Comparison of ENCODE assay signal across 1 cellular context in the genomic region with DNA sequence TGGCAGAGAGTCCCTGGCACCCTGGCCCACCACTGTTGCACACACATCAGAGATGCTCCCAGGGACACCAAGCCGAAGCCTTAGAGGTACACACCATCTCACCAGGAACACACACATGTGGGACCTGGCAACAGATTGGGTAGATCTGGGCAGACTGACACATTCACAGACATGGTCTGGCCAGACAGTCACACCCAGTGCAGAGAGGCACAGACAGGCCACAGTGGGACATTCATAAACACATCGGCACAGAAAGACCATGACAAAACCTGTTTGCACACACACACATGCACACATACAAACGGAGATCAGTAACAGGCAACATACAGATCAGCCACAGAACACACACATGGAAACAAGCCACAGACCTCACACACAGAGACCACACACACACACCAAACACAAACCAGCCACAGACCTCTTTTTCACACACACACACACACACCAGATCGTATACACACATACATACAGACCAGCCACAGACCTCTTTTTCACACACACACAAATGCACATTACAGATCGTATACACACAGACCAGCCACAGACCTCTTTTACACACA.
TF ChIP-seq lines count a peak whose summit lies in the region.

No MANE protein-coding gene starts in this region.

TF ChIP-seq in HEK293, 187 proteins besides CTCF, POLR2A, EP300 and RAD21 (continued from another document):
- TF ChIP-seq ZBTB20 (tag by site-specific recombination; IDR thresholded peaks at IDR 0.05), result peak; percentile 17; the same call in 1 of the 2 replicates
- 0 out of 2 replicates have a peak, but pooled peaks have one; percentile 33 for TF ChIP-seq KLF16 (tag by site-specific recombination; IDR thresholded peaks at IDR 0.05)
- no peak for TF ChIP-seq ZBTB17 (tag by site-specific recombination; IDR thresholded peaks at IDR 0.05)
- TF ChIP-seq ZNF148 (tag by site-specific recombination; IDR thresholded peaks at IDR 0.05; ENCODE audit: borderline replicate concordance), result 0 out of 2 replicates have a peak, but pooled peaks have one; percentile 68
- TF ChIP-seq ZNF138 (tag by site-specific recombination; IDR thresholded peaks at IDR 0.05; ENCODE audit: borderline replicate concordance), result no peak
- TF ChIP-seq ZNF354C (tag by site-specific recombination; IDR thresholded peaks at IDR 0.05; ENCODE audit: borderline replicate concordance, low read depth), result no peak
- TF ChIP-seq ZNF530 (tag by site-specific recombination; IDR thresholded peaks at IDR 0.05; ENCODE audit: low read depth), result no peak
- TF ChIP-seq ZNF707 (tag by site-specific recombination; IDR thresholded peaks at IDR 0.05), result no peak
- no peak for TF ChIP-seq TCF7L2 (IDR thresholded peaks at IDR 0.05; ENCODE audit: borderline replicate concordance, low read depth, low read length)
- peak; percentile 59 for TF ChIP-seq SCRT2 (tag by site-specific recombination; IDR thresholded peaks at IDR 0.05)
- TF ChIP-seq ZNF510 (tag by site-specific recombination; IDR thresholded peaks at IDR 0.05; ENCODE audit: insufficient replicate concordance), result no peak
- TF ChIP-seq ZNF2 (tag by site-specific recombination; IDR thresholded peaks at IDR 0.05), result 0 out of 2 replicates have a peak, but pooled peaks have one; percentile 39
- TF ChIP-seq ZNF426 (tag by site-specific recombination; IDR thresholded peaks at IDR 0.05), result no peak
- 0 out of 2 replicates have a peak, but pooled peaks have one; percentile 59 for TF ChIP-seq ZNF473 (tag by site-specific recombination; IDR thresholded peaks at IDR 0.05)
- peak; percentile 51; the same call in 1 of the 2 replicates for TF ChIP-seq ZFHX2 (tag by site-specific recombination; conservative IDR thresholded peaks at IDR 0.05)
- 0 out of 2 replicates have a peak, but pooled peaks have one; percentile 20 for TF ChIP-seq SP7 (tag by site-specific recombination; IDR thresholded peaks at IDR 0.05)
- TF ChIP-seq ZNF155 (tag by site-specific recombination; IDR thresholded peaks at IDR 0.05), result peak; percentile 72; the same call in 1 of the 2 replicates
